Comparison of ENCODE assay signal across 10 cellular contexts in genomic region chr19:18650468-18651001, GRCh38. TPM values are rescaled to one million over a fixed set of nuclear protein-coding genes. Genes with fewer than 3 reads are reported as not detected.
DNase-seq lines count a peak whose midpoint lies in the region; ATAC-seq and TF ChIP-seq lines count a peak whose summit lies in the region.
"Had no signal": no experiment of that assay in that cellular context is flagged by ENCODE, and none has a peak within 500 bp of the region (broad histone marks: within the 10 kb centered on the region; RNA-seq: fewer than 3 reads in every experiment).

No MANE protein-coding gene starts in this region.

- H3K4me3 ChIP-seq in IMR-90 (ENCODE audit: insufficient read depth, low read depth, low read length) (no peak overlapping the region), mesenchymal stem cell (ENCODE audit: insufficient read depth in 1 of 2, low read depth in 1 of 2, low read length in 2 of 2) (peak overlapping the region in 1 of 2 experiments; percentile 61), testis (no peak overlapping the region)

- peak overlapping the region; percentile 84 for H2AK9ac ChIP-seq in IMR-90 (replicated peaks; ENCODE audit: low read depth, low read length, poor library complexity)

- H3K9me3 Mint-ChIP-seq in type B pancreatic cell: no peaks in the 10 kb centered on the region

- H2AK5ac ChIP-seq in IMR-90 (ENCODE audit: low read depth, low read length) (peak overlapping the region; percentile 95), mesenchymal stem cell (ENCODE audit: low read length, severe bottlenecking) (no peak overlapping the region)

- peaks cover 37% of the 10 kb centered on the region for H3K4me1 Mint-ChIP-seq in type B pancreatic cell (ENCODE audit: unreplicated experiment)

- H3K4me1 ChIP-seq in IMR-90 (ENCODE audit: control insufficient read depth, insufficient read depth, low read length): peaks cover 37% of the 10 kb centered on the region
- peaks cover 43% of the 10 kb centered on the region for H3K4me1 ChIP-seq in mesenchymal stem cell (ENCODE audit: control insufficient read depth, insufficient read depth, low read depth, low read length)
- H3K4me1 ChIP-seq in testis: peaks cover 33% of the 10 kb centered on the region

- dilution Hi-C loops in IMR-90 (cut with HindIII; ENCODE audit: low sequenced_read_pairs, unreplicated experiment): no loop called here

- CTCF ChIA-PET in IMR-90 (lab: Yijun Ruan, JAX): no interaction called here

- H4K8ac ChIP-seq in IMR-90 (ENCODE audit: low read depth in 2 of 2, low read length in 2 of 2) (peak overlapping the region; percentile 59 to 83), mesenchymal stem cell (ENCODE audit: low read length) (peak overlapping the region; percentile 35)

- peak; percentile 21 for TF ChIP-seq RAD21 in IMR-90 (IDR thresholded peaks at IDR 0.05; ENCODE audit: low read length)

- H3K36me3 ChIP-seq in IMR-90 (ENCODE audit: control insufficient read depth, insufficient read depth, low read length) (no peaks in the 10 kb centered on the region), mesenchymal stem cell (ENCODE audit: control insufficient read depth in 1 of 2, insufficient read depth in 2 of 2, low read depth in 1 of 2, low read length in 2 of 2) (peaks cover 0 to 11% of the 10 kb centered on the region in 2 experiments), testis (ENCODE audit: low read depth, missing control alignments) (no peaks in the 10 kb centered on the region)

- peak overlapping the region; percentile 85 for H2BK120ac ChIP-seq in IMR-90 (ENCODE audit: low read depth, low read length)
- peak overlapping the region; percentile 68 for H2BK120ac ChIP-seq in mesenchymal stem cell (ENCODE audit: low read depth, low read length)

- POLR2A ChIA-PET in IMR-90 (lab: Charles Lee; ENCODE audit: unreplicated experiment): no interaction called here

- no peak for TF ChIP-seq CTCF in IMR-90 (conservative IDR thresholded peaks at IDR 0.05; ENCODE audit: low read depth, low read length)
- no peak for TF ChIP-seq CTCF in testis (IDR thresholded peaks at IDR 0.05)
- no peak for TF ChIP-seq CTCF in type B pancreatic cell (conservative IDR thresholded peaks at IDR 0.05)

- H4K20me1 ChIP-seq in IMR-90 (ENCODE audit: insufficient read depth, low read length): peaks cover 34% of the 10 kb centered on the region

- H3K9me3 ChIP-seq in IMR-90 (ENCODE audit: control insufficient read depth, insufficient read depth, low read length) (no peaks in the 10 kb centered on the region), mesenchymal stem cell (ENCODE audit: control insufficient read depth, low read length) (no peaks in the 10 kb centered on the region), testis (no peaks in the 10 kb centered on the region)

- no peaks in the 10 kb centered on the region for H3K27me3 Mint-ChIP-seq in type B pancreatic cell

- H3K9ac ChIP-seq in IMR-90 (ENCODE audit: low read depth, low read length) (peak overlapping the region; percentile 19; the same call in 1 of the 2 replicates), mesenchymal stem cell (ENCODE audit: low read length) (peak overlapping the region; percentile 89)

- peak; percentile 93 for DNase-seq in IMR-90
- peak; percentile 98 for DNase-seq in mesenchymal stem cell
- DNase-seq in testis: peak; percentile 64
- no peak for DNase-seq in type B pancreatic cell (ENCODE audit: extremely low spot score, unreplicated experiment)
- no peak for DNase-seq in ACHN
- DNase-seq: stimulated activated CD4-positive, alpha-beta T cell treated with anti-CD3 and anti-CD28 coated beads, Interleukin-1b, Interleukin-23, amount 100 ng/mL, for 48 hours; T-helper 2 cell had no signal

- H3K27ac ChIP-seq in IMR-90 (ENCODE audit: insufficient read depth, low read length) (peak overlapping the region; percentile 71), mesenchymal stem cell (ENCODE audit: low read length, poor library complexity, severe bottlenecking) (peak overlapping the region; percentile 77), testis (peak overlapping the region; percentile 27 to 85)

- BruUV-seq in IMR-90 (replicated peaks; lab: Mats Ljungman, UMichigan): no TSS peak

- H3K9me1 ChIP-seq in IMR-90 (ENCODE audit: insufficient read depth, low read length): peaks cover 30% of the 10 kb centered on the region

- H2BK5ac ChIP-seq in IMR-90 (ENCODE audit: low read depth, low read length, poor library complexity, severe bottlenecking): peak overlapping the region; percentile 81
- H2BK5ac ChIP-seq in mesenchymal stem cell (ENCODE audit: low read depth, low read length, poor library complexity, severe bottlenecking): no peak overlapping the region

- H4K91ac ChIP-seq in IMR-90 (ENCODE audit: insufficient read depth, low read depth, low read length) (peak overlapping the region; percentile 89), mesenchymal stem cell (ENCODE audit: low read length) (peak overlapping the region; percentile 78)

- ATAC-seq in IMR-90 (ENCODE audit: low read depth) (peak; percentile 79), esophagus mucosa (peak; percentile 4), GM18858 (IDR thresholded peaks at IDR 0.05; ENCODE audit: unreplicated experiment) (no peak), GM19351 (IDR thresholded peaks at IDR 0.05; ENCODE audit: unreplicated experiment) (no peak)

- H2AFZ ChIP-seq in IMR-90 (replicated peaks; ENCODE audit: low read length, poor library complexity) (peak overlapping the region; percentile 84), mesenchymal stem cell (ENCODE audit: low read depth, low read length) (no peak overlapping the region)

- peaks cover 22 to 58% of the 10 kb centered on the region in 2 experiments; a peak in 3 of 4 replicates for H3K79me1 ChIP-seq in IMR-90 (ENCODE audit: low read depth in 1 of 2, low read length in 2 of 2)
- peaks cover 35% of the 10 kb centered on the region for H3K79me1 ChIP-seq in mesenchymal stem cell (replicated peaks; ENCODE audit: low read length, poor library complexity, severe bottlenecking)

- no peak overlapping the region for H3K4me3 Mint-ChIP-seq in type B pancreatic cell

- H2BK15ac ChIP-seq in IMR-90 (ENCODE audit: low read depth, low read length) (peak overlapping the region; percentile 55; the same call in 1 of the 3 replicates), mesenchymal stem cell (ENCODE audit: low read depth, poor library complexity, severe bottlenecking) (peak overlapping the region; percentile 41)

- H3K4ac ChIP-seq in IMR-90 (ENCODE audit: low read depth, low read length) (peak overlapping the region; percentile 90), mesenchymal stem cell (ENCODE audit: low read depth in 1 of 2, low read length in 2 of 2) (peak overlapping the region; percentile 71 to 90)

- H2BK20ac ChIP-seq in IMR-90 (ENCODE audit: low read depth, low read length): peak overlapping the region; percentile 84; the same call in 1 of the 2 replicates

- in situ Hi-C loops in IMR-90 (cut with MboI; ENCODE audit: low sequenced_read_pairs) (no loop called here), ACHN (cut with HindIII; ENCODE audit: low pct_ligation_motif_present, low pct_unique_long_range_greater_than_20kb, low sequenced_read_pairs) (no loop called here)

- peak overlapping the region; percentile 73 for H3K56ac ChIP-seq in IMR-90 (ENCODE audit: extremely low read depth, insufficient read depth, low read length)

- intact Hi-C loops in IMR-90 (cut with micrococcal nuclease): loop anchor here (1.0 kb wide), 1 partner anchor 56 kb away; no protein-coding TSS in a partner anchor
- intact Hi-C loops in testis (cut with DNase I; ENCODE audit: low total_unique reads): no loop called here

- H3K27me3 ChIP-seq in IMR-90 (ENCODE audit: control insufficient read depth, insufficient read depth, low read length) (no peaks in the 10 kb centered on the region), mesenchymal stem cell (ENCODE audit: control insufficient read depth in 1 of 2, insufficient read depth in 1 of 2, low read length in 2 of 2) (no peaks in the 10 kb centered on the region), testis (no peaks in the 10 kb centered on the region)

- peak; percentile 72 for TF ChIP-seq POLR2A in IMR-90 (IDR thresholded peaks at IDR 0.05; ENCODE audit: low read depth, low read length)
- no peak for TF ChIP-seq POLR2A in testis (IDR thresholded peaks at IDR 0.05)

- H3K18ac ChIP-seq in IMR-90 (ENCODE audit: low read depth, low read length): peak overlapping the region; percentile 41
- peak overlapping the region; percentile 81 to 98 for H3K18ac ChIP-seq in mesenchymal stem cell (ENCODE audit: low read depth in 1 of 2, low read length in 2 of 2)

- WGBS in IMR-90 (ENCODE audit: extremely low coverage in 2 of 2, insufficient read length in 1 of 2), 2 experiments: 2% methylated on average over 26 of the region's 33 CpGs; no CpG with 5 or more reads in 1 of the 2 experiments
- 7% methylated on average over 33 of the region's 33 CpGs for WGBS in mesenchymal stem cell
- WGBS in testis, 2 donors: 62 to 69% methylated on average over 10 to 33 of the region's 33 CpGs

- no peak overlapping the region for H3K27ac Mint-ChIP-seq in type B pancreatic cell

- H3K14ac ChIP-seq in IMR-90 (replicated peaks; ENCODE audit: low read depth, low read length) (peak overlapping the region; percentile 67), mesenchymal stem cell (ENCODE audit: low read length in 2 of 2) (no peak overlapping the region)

- H3K36me3 Mint-ChIP-seq in type B pancreatic cell: no peaks in the 10 kb centered on the region

- H4K5ac ChIP-seq in IMR-90 (ENCODE audit: low read depth, low read length): peak overlapping the region; percentile 13; the same call in 1 of the 2 replicates

- H3K4me2 ChIP-seq in IMR-90 (ENCODE audit: low read depth, low read length) (peak overlapping the region; percentile 58), mesenchymal stem cell (ENCODE audit: low read length, poor library complexity, severe bottlenecking) (peak overlapping the region; percentile 69)

- H2BK12ac ChIP-seq in mesenchymal stem cell (ENCODE audit: low read length in 2 of 2): peak overlapping the region; percentile 18 to 70

- H3K23ac ChIP-seq in IMR-90 (ENCODE audit: low read depth, low read length): peak overlapping the region; percentile 85
- H3K23ac ChIP-seq in mesenchymal stem cell (ENCODE audit: low read length in 2 of 2): no peak overlapping the region

RNA-seq across cellular contexts. Expression of gene KLHL26, which starts 13.7 kb away (rescaled TPM):
- total RNA-seq in IMR-90 (2012; rRNA removed) (0.28 and 2.2 TPM in 2 replicates), esophagus mucosa (5.6 TPM), testis (10 to 100 TPM; 16.5 to 32.3 TPM), type B pancreatic cell (ENCODE audit: low replicate concordance) (11.0 and 11.1 TPM in 2 replicates)
- polyA plus RNA-seq in IMR-90 (2012; rRNA removed) (4.7 and 5.8 TPM in 2 replicates), testis (ENCODE audit: insufficient read depth, low read depth, low replicate concordance) (10.6 TPM)
- polyA plus RNA-seq in IMR-90 (2012; cell fraction: cytosol; rRNA removed): 1.9 and 3.3 TPM in 2 replicates
- polyA plus RNA-seq in IMR-90 (2012; cell fraction: nucleus; rRNA removed; ENCODE audit: low replicate concordance): 2.6 and 6.8 TPM in 2 replicates
- 2.6 TPM for polyA plus RNA-seq in mesenchymal stem cell (2013, experiment 1 of 2)
- polyA plus RNA-seq in mesenchymal stem cell (2013, experiment 2 of 2): 2.9 TPM

RNA-seq across cellular contexts. Expression of gene CRTC1, which starts 32.9 kb away (rescaled TPM):
- 0.18 and 0.28 TPM in 2 replicates for total RNA-seq in IMR-90 (2012; rRNA removed)
- 5.7 and 6.5 TPM in 2 replicates for polyA plus RNA-seq in IMR-90 (2012; rRNA removed)
- 3.1 and 6.8 TPM in 2 replicates for polyA plus RNA-seq in IMR-90 (2012; cell fraction: cytosol; rRNA removed)
- 28.3 and 53.7 TPM in 2 replicates for polyA plus RNA-seq in IMR-90 (2012; cell fraction: nucleus; rRNA removed; ENCODE audit: low replicate concordance)
- 4.0 TPM for total RNA-seq in esophagus mucosa
- polyA plus RNA-seq in mesenchymal stem cell (2013, experiment 1 of 2): 9.9 TPM
- 9.4 TPM for polyA plus RNA-seq in mesenchymal stem cell (2013, experiment 2 of 2)
- 10 to 100 TPM; 28.1 to 32.1 TPM for total RNA-seq in testis
- polyA plus RNA-seq in testis (ENCODE audit: insufficient read depth, low read depth, low replicate concordance): 15.6 TPM
- total RNA-seq in type B pancreatic cell (ENCODE audit: low replicate concordance): 14.2 and 20.2 TPM in 2 replicates

RNA-seq across cellular contexts. Expression of gene TMEM59L, which starts 37.9 kb away (rescaled TPM):
- total RNA-seq in IMR-90 (2012; rRNA removed) (under 0.01 and 0.28 TPM in 2 replicates), esophagus mucosa (0.28 TPM), testis (1 to 10 TPM; 4.3 to 7.0 TPM), type B pancreatic cell (ENCODE audit: low replicate concordance) (4.6 and 9.4 TPM in 2 replicates)
- polyA plus RNA-seq in IMR-90 (2012; rRNA removed) (5.9 and 6.1 TPM in 2 replicates), testis (ENCODE audit: insufficient read depth, low read depth, low replicate concordance) (4.5 TPM)
- polyA plus RNA-seq in IMR-90 (2012; cell fraction: cytosol; rRNA removed): 5.6 and 9.7 TPM in 2 replicates
- polyA plus RNA-seq in IMR-90 (2012; cell fraction: nucleus; rRNA removed; ENCODE audit: low replicate concordance): 21.2 and 55.5 TPM in 2 replicates
- 1.1 TPM for polyA plus RNA-seq in mesenchymal stem cell (2013, experiment 1 of 2)
- 1.1 TPM for polyA plus RNA-seq in mesenchymal stem cell (2013, experiment 2 of 2)

RNA-seq across cellular contexts. Expression of gene CRLF1, which starts 43.9 kb away (rescaled TPM):
- total RNA-seq in IMR-90 (2012; rRNA removed) (0.18 and 0.28 TPM in 2 replicates), esophagus mucosa (7.9 TPM), testis (1 to 10 TPM; 4.3 to 5.3 TPM), type B pancreatic cell (ENCODE audit: low replicate concordance) (2.8 and 7.8 TPM in 2 replicates)
- polyA plus RNA-seq in IMR-90 (2012; rRNA removed) (3.0 and 3.1 TPM in 2 replicates), testis (ENCODE audit: insufficient read depth, low read depth, low replicate concordance) (8.7 TPM)
- polyA plus RNA-seq in IMR-90 (2012; cell fraction: cytosol; rRNA removed): 3.2 TPM in 2 replicates
- polyA plus RNA-seq in IMR-90 (2012; cell fraction: nucleus; rRNA removed; ENCODE audit: low replicate concordance): 0.38 and 2.1 TPM in 2 replicates
- 0.10 TPM for polyA plus RNA-seq in mesenchymal stem cell (2013, experiment 1 of 2)
- 0.18 TPM for polyA plus RNA-seq in mesenchymal stem cell (2013, experiment 2 of 2)

Comparison
In these comparisons a context has a peak if more than half of its experiments do, and no peak if none do; other contexts are left out.
1. ATAC-seq: peak in IMR-90 (single experiment) and esophagus mucosa (single experiment); none in GM18858 (single experiment) and GM19351 (single experiment).
2. DNase-seq: peak in IMR-90 (single experiment), mesenchymal stem cell (single experiment) and testis (single experiment); none in type B pancreatic cell (single experiment) and ACHN (single experiment).
3. Peak in every context shown above with its lines, with median percentiles within 50 percentile points of each other: H3K27ac ChIP-seq.